In the genomic region with DNA sequence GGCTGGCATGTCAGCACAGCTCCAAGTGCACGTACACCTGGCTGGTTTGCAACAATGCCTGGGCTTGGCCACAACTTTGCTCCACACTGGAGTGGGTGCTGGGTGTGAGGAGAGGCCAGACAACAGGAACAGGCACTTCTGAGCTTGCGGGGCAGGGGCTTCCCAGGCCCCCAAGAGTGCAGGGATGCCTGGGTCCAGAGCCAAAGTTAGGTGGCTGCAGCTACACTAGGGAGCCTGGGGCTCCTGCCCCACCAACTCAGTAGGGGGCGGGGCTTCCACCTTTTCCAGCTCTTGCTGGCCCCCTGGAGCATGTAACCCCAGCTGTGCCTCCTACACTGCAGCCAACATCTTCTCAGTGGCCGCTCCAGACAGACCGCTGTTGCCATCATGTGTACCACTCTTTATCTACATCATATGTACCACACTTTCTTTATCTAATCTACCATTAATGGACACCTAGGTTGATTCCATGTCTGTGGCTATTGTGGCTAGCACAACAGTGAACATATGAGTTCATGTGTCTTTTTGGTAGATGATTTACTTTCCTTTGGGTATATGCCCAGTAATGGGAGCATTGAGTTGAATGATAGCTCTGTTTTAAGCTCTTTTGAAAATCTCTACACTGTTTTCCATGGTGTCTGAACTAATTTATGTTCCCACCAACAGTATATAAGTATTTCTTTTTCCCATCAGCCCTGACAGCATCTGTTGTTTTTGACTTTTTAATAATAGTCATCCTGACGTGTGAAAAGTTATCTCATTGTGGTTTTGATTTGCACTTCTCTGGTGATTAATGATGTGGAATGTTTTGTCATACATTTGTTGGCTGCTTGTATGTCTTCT, we compare ENCODE assay signal across 16 cellular contexts.
DNase-seq lines count a peak whose midpoint lies in the region; ATAC-seq and FAIRE-seq lines count a peak whose summit lies in the region.
"Had no signal": no experiment of that assay in that cellular context is flagged by ENCODE, and none has a peak within 500 bp of the region (broad histone marks: within the 10 kb centered on the region; RNA-seq: fewer than 3 reads in every experiment).

No MANE protein-coding gene starts in this region.

- ATAC-seq in stimulated activated effector memory CD8-positive, alpha-beta T cell treated with anti-CD3 and anti-CD28 coated beads, Interleukin-12 subunit alpha, Interleukin-12 subunit beta, amount 100 ng/mL, for 72 hours: peak; percentile 24
- ATAC-seq in GM21526 (IDR thresholded peaks at IDR 0.05; ENCODE audit: low FRiP score, unreplicated experiment): no peak

- no peak overlapping the region for H3K4me3 Mint-ChIP-seq in stimulated activated effector memory CD8-positive, alpha-beta T cell treated with anti-CD3 and anti-CD28 coated beads, Interleukin-12 subunit alpha, Interleukin-12 subunit beta, amount 100 ng/mL, for 72 hours
- H3K4me3 Mint-ChIP-seq: activated B cell treated with CpG ODN at 0.5 μM for 24 hours had no signal

- FAIRE-seq in HTR-8/SVneo (lab: Jason Lieb, UNC): peak; percentile 20

- H3K36me3 Mint-ChIP-seq in stimulated activated effector memory CD8-positive, alpha-beta T cell treated with anti-CD3 and anti-CD28 coated beads, Interleukin-12 subunit alpha, Interleukin-12 subunit beta, amount 100 ng/mL, for 72 hours: no peaks in the 10 kb centered on the region

- no peak overlapping the region for H3K27ac Mint-ChIP-seq in stimulated activated effector memory CD8-positive, alpha-beta T cell treated with anti-CD3 and anti-CD28 coated beads, Interleukin-12 subunit alpha, Interleukin-12 subunit beta, amount 100 ng/mL, for 72 hours
- H3K27ac Mint-ChIP-seq: activated B cell treated with CpG ODN at 0.5 μM for 24 hours had no signal

- H3K27ac ChIP-seq in epithelial cell of prostate: no peak overlapping the region
- H3K27ac ChIP-seq: SJSA1, transverse colon had no signal

- H3K9me3 Mint-ChIP-seq in stimulated activated effector memory CD8-positive, alpha-beta T cell treated with anti-CD3 and anti-CD28 coated beads, Interleukin-12 subunit alpha, Interleukin-12 subunit beta, amount 100 ng/mL, for 72 hours: peaks cover 8% of the 10 kb centered on the region
- H3K9me3 Mint-ChIP-seq: activated B cell treated with CpG ODN at 0.5 μM for 24 hours had no signal

- no peaks in the 10 kb centered on the region for H3K4me1 Mint-ChIP-seq in stimulated activated effector memory CD8-positive, alpha-beta T cell treated with anti-CD3 and anti-CD28 coated beads, Interleukin-12 subunit alpha, Interleukin-12 subunit beta, amount 100 ng/mL, for 72 hours
- H3K4me1 Mint-ChIP-seq: activated B cell treated with CpG ODN at 0.5 μM for 24 hours had no signal

- DNase-seq in NCI-H2171 treated with DMSO at 0.1 percent for 48 hours (lab: John Stamatoyannopoulos, UW) (peak; percentile 19), NCI-H2171 (lab: John Stamatoyannopoulos, UW) (no peak), HTR-8/SVneo (ENCODE audit: insufficient read length, low spot score) (no peak), epithelial cell of prostate (ENCODE audit: low read depth, low spot score) (peak; percentile 1), SKM-1 (lab: John Stamatoyannopoulos, UW; ENCODE audit: unreplicated experiment) (no peak)
- no peak for DNase-seq in stimulated activated effector memory CD8-positive, alpha-beta T cell treated with anti-CD3 and anti-CD28 coated beads, Interleukin-12 subunit alpha, Interleukin-12 subunit beta, amount 100 ng/mL, for 72 hours (ENCODE audit: low spot score in 2 of 2)
- no peak for DNase-seq in stimulated activated CD4-positive, alpha-beta T cell treated with anti-CD3 and anti-CD28 coated beads, Interleukin-1b, Interleukin-23, amount 100 ng/mL, for 48 hours
- DNase-seq: 8988T; activated B cell treated with CpG ODN at 0.5 μM for 24 hours; effector CD8-positive, alpha-beta T cell; NCI-H1436 treated with DMSO at 0.1 percent for 48 hours; occipital lobe; stimulated activated CD4-positive, alpha-beta T cell treated with anti-CD3 and anti-CD28 coated beads, Interleukin-12 subunit alpha, Interleukin-12 subunit beta, amount 100 ng/mL, for 4 hours; transverse colon had no signal

Comparison
In these comparisons a context has a peak if more than half of its experiments do, and no peak if none do; other contexts are left out.
1. DNase-seq: peak in NCI-H2171 treated with DMSO at 0.1 percent for 48 hours (single experiment) and epithelial cell of prostate (single experiment); none in NCI-H2171 (single experiment), HTR-8/SVneo (single experiment), stimulated activated effector memory CD8-positive, alpha-beta T cell treated with anti-CD3 and anti-CD28 coated beads, Interleukin-12 subunit alpha, Interleukin-12 subunit beta, amount 100 ng/mL, for 72 hours (0 of 2), stimulated activated CD4-positive, alpha-beta T cell treated with anti-CD3 and anti-CD28 coated beads, Interleukin-1b, Interleukin-23, amount 100 ng/mL, for 48 hours (single experiment) and SKM-1 (single experiment).